Comparison of ENCODE assay signal across 1 cellular context in the genomic region with DNA sequence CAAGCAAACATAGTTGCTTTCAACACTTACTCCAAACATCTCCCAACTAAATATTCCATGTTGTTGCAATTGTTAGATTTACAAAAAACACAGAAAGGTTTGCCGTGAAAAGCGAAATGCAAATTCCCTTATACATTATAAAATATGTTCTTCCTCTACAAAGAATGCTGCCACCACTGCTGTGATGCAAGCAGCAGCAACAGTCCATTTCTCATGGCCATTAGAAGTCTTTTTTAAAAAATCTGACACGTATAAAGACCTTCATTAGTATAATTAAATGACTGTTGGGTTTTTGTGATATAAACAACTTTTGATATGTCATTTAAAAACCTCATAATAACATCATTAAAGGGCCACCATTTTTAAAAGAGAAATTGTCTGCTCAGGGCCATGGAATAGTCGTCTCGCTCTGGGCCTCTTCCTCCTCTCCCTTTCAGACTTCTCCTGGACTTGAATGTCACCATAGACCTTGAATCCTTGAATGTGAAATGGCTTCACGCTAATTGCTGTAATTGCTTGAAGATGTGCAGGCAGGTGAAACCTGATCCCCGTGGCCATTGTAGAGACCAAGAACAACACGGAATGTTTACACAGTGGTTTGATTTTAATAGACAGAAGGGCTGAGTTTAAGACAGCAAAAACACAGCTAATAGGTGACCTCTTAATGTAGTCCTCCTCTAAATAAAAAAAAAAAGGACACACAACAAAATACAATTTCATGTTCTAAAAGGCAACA.
A peak's percentile ranks its signal among the peaks of the same experiment; 100 is the strongest.
TF ChIP-seq lines count a peak whose summit lies in the region.

No MANE protein-coding gene starts in this region.

TF ChIP-seq in HEK293, 187 proteins besides CTCF, POLR2A, EP300 and RAD21 (continues in another document):
- TF ChIP-seq, protein P1, sequence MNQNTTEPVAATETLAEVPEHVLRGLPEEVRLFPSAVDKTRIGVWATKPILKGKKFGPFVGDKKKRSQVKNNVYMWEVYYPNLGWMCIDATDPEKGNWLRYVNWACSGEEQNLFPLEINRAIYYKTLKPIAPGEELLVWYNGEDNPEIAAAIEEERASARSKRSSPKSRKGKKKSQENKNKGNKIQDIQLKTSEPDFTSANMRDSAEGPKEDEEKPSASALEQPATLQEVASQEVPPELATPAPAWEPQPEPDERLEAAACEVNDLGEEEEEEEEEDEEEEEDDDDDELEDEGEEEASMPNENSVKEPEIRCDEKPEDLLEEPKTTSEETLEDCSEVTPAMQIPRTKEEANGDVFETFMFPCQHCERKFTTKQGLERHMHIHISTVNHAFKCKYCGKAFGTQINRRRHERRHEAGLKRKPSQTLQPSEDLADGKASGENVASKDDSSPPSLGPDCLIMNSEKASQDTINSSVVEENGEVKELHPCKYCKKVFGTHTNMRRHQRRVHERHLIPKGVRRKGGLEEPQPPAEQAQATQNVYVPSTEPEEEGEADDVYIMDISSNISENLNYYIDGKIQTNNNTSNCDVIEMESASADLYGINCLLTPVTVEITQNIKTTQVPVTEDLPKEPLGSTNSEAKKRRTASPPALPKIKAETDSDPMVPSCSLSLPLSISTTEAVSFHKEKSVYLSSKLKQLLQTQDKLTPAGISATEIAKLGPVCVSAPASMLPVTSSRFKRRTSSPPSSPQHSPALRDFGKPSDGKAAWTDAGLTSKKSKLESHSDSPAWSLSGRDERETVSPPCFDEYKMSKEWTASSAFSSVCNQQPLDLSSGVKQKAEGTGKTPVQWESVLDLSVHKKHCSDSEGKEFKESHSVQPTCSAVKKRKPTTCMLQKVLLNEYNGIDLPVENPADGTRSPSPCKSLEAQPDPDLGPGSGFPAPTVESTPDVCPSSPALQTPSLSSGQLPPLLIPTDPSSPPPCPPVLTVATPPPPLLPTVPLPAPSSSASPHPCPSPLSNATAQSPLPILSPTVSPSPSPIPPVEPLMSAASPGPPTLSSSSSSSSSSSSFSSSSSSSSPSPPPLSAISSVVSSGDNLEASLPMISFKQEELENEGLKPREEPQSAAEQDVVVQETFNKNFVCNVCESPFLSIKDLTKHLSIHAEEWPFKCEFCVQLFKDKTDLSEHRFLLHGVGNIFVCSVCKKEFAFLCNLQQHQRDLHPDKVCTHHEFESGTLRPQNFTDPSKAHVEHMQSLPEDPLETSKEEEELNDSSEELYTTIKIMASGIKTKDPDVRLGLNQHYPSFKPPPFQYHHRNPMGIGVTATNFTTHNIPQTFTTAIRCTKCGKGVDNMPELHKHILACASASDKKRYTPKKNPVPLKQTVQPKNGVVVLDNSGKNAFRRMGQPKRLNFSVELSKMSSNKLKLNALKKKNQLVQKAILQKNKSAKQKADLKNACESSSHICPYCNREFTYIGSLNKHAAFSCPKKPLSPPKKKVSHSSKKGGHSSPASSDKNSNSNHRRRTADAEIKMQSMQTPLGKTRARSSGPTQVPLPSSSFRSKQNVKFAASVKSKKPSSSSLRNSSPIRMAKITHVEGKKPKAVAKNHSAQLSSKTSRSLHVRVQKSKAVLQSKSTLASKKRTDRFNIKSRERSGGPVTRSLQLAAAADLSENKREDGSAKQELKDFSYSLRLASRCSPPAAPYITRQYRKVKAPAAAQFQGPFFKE (tag by site-specific recombination; IDR thresholded peaks at IDR 0.05; ENCODE audit: borderline replicate concordance) = no peak
- TF ChIP-seq ZBTB1 (tag by site-specific recombination; IDR thresholded peaks at IDR 0.05) (no peak), ZIC2 (tag by site-specific recombination; IDR thresholded peaks at IDR 0.05) (no peak), SETDB1 (IDR thresholded peaks at IDR 0.05; ENCODE audit: insufficient read length, low read length) (no peak), ZNF140 (tag by site-specific recombination; IDR thresholded peaks at IDR 0.05) (no peak), ZBTB20 (tag by site-specific recombination; IDR thresholded peaks at IDR 0.05) (no peak), ZNF133 (tag by site-specific recombination; IDR thresholded peaks at IDR 0.05) (no peak), ZNF501 (tag by site-specific recombination; IDR thresholded peaks at IDR 0.05) (no peak), SCRT2 (tag by site-specific recombination; IDR thresholded peaks at IDR 0.05) (peak; percentile 76), ZNF610 (tag by site-specific recombination; IDR thresholded peaks at IDR 0.05; ENCODE audit: borderline replicate concordance) (no peak), ZNF221 (tag by site-specific recombination; IDR thresholded peaks at IDR 0.05; ENCODE audit: borderline replicate concordance) (no peak), ZNF324 (tag by site-specific recombination; IDR thresholded peaks at IDR 0.05) (no peak), ZNF274 (IDR thresholded peaks at IDR 0.05; ENCODE audit: low read length) (no peak), ZNF274 (tag by site-specific recombination; IDR thresholded peaks at IDR 0.05; ENCODE audit: borderline replicate concordance) (no peak), TRIM28 (IDR thresholded peaks at IDR 0.05; ENCODE audit: borderline replicate concordance, low read length) (peak; percentile 65; the same call in 1 of the 2 replicates), ZNF354C (tag by site-specific recombination; IDR thresholded peaks at IDR 0.05; ENCODE audit: borderline replicate concordance, low read depth) (no peak), ZNF292 (tag by site-specific recombination; IDR thresholded peaks at IDR 0.05; ENCODE audit: borderline replicate concordance, low read depth) (no peak), ZNF548 (tag by site-specific recombination; IDR thresholded peaks at IDR 0.05) (no peak), SALL2 (tag by site-specific recombination; IDR thresholded peaks at IDR 0.05; ENCODE audit: borderline replicate concordance) (no peak), ZNF660 (tag by site-specific recombination; IDR thresholded peaks at IDR 0.05) (no peak), GLIS2 (tag by site-specific recombination; IDR thresholded peaks at IDR 0.05) (no peak), GLI4 (tag by site-specific recombination; IDR thresholded peaks at IDR 0.05) (no peak), ZXDB (tag by site-specific recombination; IDR thresholded peaks at IDR 0.05) (peak; percentile 71), ZBTB8A (tag by site-specific recombination; IDR thresholded peaks at IDR 0.05) (peak; percentile 38; the same call in 1 of the 2 replicates), ZNF701 (tag by site-specific recombination; IDR thresholded peaks at IDR 0.05) (no peak)
- TF ChIP-seq, protein P2, sequence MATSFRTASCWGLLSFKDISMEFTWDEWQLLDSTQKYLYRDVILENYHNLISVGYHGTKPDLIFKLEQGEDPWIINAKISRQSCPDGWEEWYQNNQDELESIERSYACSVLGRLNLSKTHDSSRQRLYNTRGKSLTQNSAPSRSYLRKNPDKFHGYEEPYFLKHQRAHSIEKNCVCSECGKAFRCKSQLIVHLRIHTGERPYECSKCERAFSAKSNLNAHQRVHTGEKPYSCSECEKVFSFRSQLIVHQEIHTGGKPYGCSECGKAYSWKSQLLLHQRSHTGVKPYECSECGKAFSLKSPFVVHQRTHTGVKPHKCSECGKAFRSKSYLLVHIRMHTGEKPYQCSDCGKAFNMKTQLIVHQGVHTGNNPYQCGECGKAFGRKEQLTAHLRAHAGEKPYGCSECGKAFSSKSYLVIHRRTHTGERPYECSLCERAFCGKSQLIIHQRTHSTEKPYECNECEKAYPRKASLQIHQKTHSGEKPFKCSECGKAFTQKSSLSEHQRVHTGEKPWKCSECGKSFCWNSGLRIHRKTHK (tag by site-specific recombination; IDR thresholded peaks at IDR 0.05) = no peak
- TF ChIP-seq, protein P3, sequence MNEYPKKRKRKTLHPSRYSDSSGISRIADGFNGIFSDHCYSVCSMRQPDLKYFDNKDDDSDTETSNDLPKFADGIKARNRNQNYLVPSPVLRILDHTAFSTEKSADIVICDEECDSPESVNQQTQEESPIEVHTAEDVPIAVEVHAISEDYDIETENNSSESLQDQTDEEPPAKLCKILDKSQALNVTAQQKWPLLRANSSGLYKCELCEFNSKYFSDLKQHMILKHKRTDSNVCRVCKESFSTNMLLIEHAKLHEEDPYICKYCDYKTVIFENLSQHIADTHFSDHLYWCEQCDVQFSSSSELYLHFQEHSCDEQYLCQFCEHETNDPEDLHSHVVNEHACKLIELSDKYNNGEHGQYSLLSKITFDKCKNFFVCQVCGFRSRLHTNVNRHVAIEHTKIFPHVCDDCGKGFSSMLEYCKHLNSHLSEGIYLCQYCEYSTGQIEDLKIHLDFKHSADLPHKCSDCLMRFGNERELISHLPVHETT (tag by site-specific recombination; IDR thresholded peaks at IDR 0.05) = 0 out of 2 replicates have a peak, but pooled peaks have one; percentile 22
- TF ChIP-seq, protein P4, sequence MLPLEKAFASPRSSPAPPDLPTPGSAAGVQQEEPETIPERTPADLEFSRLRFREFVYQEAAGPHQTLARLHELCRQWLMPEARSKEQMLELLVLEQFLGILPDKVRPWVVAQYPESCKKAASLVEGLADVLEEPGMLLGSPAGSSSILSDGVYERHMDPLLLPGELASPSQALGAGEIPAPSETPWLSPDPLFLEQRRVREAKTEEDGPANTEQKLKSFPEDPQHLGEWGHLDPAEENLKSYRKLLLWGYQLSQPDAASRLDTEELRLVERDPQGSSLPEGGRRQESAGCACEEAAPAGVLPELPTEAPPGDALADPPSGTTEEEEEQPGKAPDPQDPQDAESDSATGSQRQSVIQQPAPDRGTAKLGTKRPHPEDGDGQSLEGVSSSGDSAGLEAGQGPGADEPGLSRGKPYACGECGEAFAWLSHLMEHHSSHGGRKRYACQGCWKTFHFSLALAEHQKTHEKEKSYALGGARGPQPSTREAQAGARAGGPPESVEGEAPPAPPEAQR (tag by site-specific recombination; IDR thresholded peaks at IDR 0.05) = no peak
- TF ChIP-seq, protein P5, sequence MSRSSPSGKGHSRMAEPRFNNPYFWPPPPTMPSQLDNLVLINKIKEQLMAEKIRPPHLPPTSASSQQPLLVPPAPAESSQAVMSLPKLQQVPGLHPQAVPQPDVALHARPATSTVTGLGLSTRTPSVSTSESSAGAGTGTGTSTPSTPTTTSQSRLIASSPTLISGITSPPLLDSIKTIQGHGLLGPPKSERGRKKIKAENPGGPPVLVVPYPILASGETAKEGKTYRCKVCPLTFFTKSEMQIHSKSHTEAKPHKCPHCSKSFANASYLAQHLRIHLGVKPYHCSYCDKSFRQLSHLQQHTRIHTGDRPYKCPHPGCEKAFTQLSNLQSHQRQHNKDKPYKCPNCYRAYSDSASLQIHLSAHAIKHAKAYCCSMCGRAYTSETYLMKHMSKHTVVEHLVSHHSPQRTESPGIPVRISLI (tag by site-specific recombination; IDR thresholded peaks at IDR 0.05) = no peak
- TF ChIP-seq, protein P6, sequence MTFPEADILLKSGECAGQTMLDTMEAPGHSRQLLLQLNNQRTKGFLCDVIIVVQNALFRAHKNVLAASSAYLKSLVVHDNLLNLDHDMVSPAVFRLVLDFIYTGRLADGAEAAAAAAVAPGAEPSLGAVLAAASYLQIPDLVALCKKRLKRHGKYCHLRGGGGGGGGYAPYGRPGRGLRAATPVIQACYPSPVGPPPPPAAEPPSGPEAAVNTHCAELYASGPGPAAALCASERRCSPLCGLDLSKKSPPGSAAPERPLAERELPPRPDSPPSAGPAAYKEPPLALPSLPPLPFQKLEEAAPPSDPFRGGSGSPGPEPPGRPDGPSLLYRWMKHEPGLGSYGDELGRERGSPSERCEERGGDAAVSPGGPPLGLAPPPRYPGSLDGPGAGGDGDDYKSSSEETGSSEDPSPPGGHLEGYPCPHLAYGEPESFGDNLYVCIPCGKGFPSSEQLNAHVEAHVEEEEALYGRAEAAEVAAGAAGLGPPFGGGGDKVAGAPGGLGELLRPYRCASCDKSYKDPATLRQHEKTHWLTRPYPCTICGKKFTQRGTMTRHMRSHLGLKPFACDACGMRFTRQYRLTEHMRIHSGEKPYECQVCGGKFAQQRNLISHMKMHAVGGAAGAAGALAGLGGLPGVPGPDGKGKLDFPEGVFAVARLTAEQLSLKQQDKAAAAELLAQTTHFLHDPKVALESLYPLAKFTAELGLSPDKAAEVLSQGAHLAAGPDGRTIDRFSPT (tag by site-specific recombination; IDR thresholded peaks at IDR 0.05) = no peak
- TF ChIP-seq, protein P7, sequence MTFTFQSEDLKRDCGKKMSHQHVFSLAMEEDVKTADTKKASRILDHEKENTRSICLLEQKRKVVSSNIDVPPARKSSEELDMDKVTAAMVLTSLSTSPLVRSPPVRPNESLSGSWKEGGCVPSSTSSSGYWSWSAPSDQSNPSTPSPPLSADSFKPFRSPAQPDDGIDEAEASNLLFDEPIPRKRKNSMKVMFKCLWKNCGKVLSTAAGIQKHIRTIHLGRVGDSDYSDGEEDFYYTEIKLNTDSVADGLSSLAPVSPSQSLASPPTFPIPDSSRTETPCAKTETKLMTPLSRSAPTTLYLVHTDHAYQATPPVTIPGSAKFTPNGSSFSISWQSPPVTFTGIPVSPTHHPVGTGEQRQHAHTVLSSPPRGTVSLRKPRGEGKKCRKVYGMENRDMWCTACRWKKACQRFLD (tag by site-specific recombination; IDR thresholded peaks at IDR 0.05) = no peak
- TF ChIP-seq, protein P8, sequence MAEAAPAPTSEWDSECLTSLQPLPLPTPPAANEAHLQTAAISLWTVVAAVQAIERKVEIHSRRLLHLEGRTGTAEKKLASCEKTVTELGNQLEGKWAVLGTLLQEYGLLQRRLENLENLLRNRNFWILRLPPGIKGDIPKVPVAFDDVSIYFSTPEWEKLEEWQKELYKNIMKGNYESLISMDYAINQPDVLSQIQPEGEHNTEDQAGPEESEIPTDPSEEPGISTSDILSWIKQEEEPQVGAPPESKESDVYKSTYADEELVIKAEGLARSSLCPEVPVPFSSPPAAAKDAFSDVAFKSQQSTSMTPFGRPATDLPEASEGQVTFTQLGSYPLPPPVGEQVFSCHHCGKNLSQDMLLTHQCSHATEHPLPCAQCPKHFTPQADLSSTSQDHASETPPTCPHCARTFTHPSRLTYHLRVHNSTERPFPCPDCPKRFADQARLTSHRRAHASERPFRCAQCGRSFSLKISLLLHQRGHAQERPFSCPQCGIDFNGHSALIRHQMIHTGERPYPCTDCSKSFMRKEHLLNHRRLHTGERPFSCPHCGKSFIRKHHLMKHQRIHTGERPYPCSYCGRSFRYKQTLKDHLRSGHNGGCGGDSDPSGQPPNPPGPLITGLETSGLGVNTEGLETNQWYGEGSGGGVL (tag by site-specific recombination; IDR thresholded peaks at IDR 0.05) = no peak
- TF ChIP-seq, protein P9, sequence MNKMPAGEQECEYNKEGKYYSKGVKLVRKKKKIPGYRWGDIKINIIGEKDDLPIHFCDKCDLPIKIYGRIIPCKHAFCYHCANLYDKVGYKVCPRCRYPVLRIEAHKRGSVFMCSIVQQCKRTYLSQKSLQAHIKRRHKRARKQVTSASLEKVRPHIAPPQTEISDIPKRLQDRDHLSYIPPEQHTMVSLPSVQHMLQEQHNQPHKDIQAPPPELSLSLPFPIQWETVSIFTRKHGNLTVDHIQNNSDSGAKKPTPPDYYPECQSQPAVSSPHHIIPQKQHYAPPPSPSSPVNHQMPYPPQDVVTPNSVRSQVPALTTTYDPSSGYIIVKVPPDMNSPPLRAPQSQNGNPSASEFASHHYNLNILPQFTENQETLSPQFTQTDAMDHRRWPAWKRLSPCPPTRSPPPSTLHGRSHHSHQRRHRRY (tag by site-specific recombination; IDR thresholded peaks at IDR 0.05) = no peak
